13 cellular contexts compared by ENCODE assay signal in genomic region chr10:15122477-15123030, GRCh38. TPM values are rescaled to one million over a fixed set of nuclear protein-coding genes. Genes with fewer than 3 reads are reported as not detected.
DNase-seq lines count a peak whose midpoint lies in the region; ATAC-seq and TF ChIP-seq lines count a peak whose summit lies in the region.
"Had no signal": no experiment of that assay in that cellular context is flagged by ENCODE, and none has a peak within 500 bp of the region (broad histone marks: within the 10 kb centered on the region; RNA-seq: fewer than 3 reads in every experiment).

No MANE protein-coding gene starts in this region.

- H3K4me3 ChIP-seq in ACC112 (ENCODE audit: low read depth, low read length): no peak overlapping the region
- H3K4me3 ChIP-seq in IMR-90 (ENCODE audit: insufficient read depth, low read depth, low read length): no peak overlapping the region
- H3K4me3 ChIP-seq: BLaER1, cardiac muscle cell, psoas muscle had no signal

- dilution Hi-C loops in IMR-90 (cut with HindIII; ENCODE audit: low sequenced_read_pairs, unreplicated experiment): no loop called here

- H2BK5ac ChIP-seq in IMR-90 (ENCODE audit: low read depth, low read length, poor library complexity, severe bottlenecking): no peak overlapping the region

- TF ChIP-seq CTCF in IMR-90 (conservative IDR thresholded peaks at IDR 0.05; ENCODE audit: low read depth, low read length): no peak

- peaks cover 2 to 12% of the 10 kb centered on the region in 2 experiments; a peak in 3 of 4 replicates for H3K79me1 ChIP-seq in IMR-90 (ENCODE audit: low read depth in 1 of 2, low read length in 2 of 2)

- no peak overlapping the region for H2BK15ac ChIP-seq in IMR-90 (ENCODE audit: low read depth, low read length)

- no peak overlapping the region for H4K91ac ChIP-seq in IMR-90 (ENCODE audit: insufficient read depth, low read depth, low read length)

- POLR2A ChIA-PET in IMR-90 (lab: Charles Lee; ENCODE audit: unreplicated experiment): no interaction called here

- 90% methylated on average over 2 of the region's 9 CpGs; no CpG with 5 or more reads in 1 of the 2 experiments for WGBS in IMR-90 (ENCODE audit: extremely low coverage in 2 of 2, insufficient read length in 1 of 2), 2 experiments

- H4K5ac ChIP-seq in IMR-90 (ENCODE audit: low read depth, low read length): no peak overlapping the region

- H2BK120ac ChIP-seq in IMR-90 (ENCODE audit: low read depth, low read length): no peak overlapping the region

- BruUV-seq in IMR-90 (replicated peaks; lab: Mats Ljungman, UMichigan): no TSS peak

- H2AK5ac ChIP-seq in IMR-90 (ENCODE audit: low read depth, low read length): no peak overlapping the region

- no peak for TF ChIP-seq RAD21 in IMR-90 (IDR thresholded peaks at IDR 0.05; ENCODE audit: low read length)

- H3K4me2 ChIP-seq in IMR-90 (ENCODE audit: low read depth, low read length): no peak overlapping the region

- H3K27ac ChIP-seq in ACC112 (ENCODE audit: low read depth, low read length) (peak overlapping the region; percentile 61), IMR-90 (ENCODE audit: insufficient read depth, low read length) (no peak overlapping the region), substantia nigra (ENCODE audit: low read depth, low read length, poor library complexity, severe bottlenecking) (no peak overlapping the region)
- H3K27ac ChIP-seq: BLaER1, cardiac muscle cell, psoas muscle, WERI-Rb-1 had no signal

- no peak overlapping the region for H3K23ac ChIP-seq in IMR-90 (ENCODE audit: low read depth, low read length)

- in situ Hi-C loops in IMR-90 (cut with MboI; ENCODE audit: low sequenced_read_pairs): no loop called here

- ATAC-seq in GM18873 (IDR thresholded peaks at IDR 0.05; ENCODE audit: low FRiP score, unreplicated experiment) (peak; percentile 92), HG02678 (IDR thresholded peaks at IDR 0.05; ENCODE audit: unreplicated experiment) (peak; percentile 94), IMR-90 (ENCODE audit: low read depth) (no peak)
- ATAC-seq: psoas muscle had no signal

- H3K4me1 ChIP-seq in ACC112 (ENCODE audit: control insufficient read depth, insufficient read depth, low read length, unreplicated experiment) (peaks cover 35% of the 10 kb centered on the region), IMR-90 (ENCODE audit: control insufficient read depth, insufficient read depth, low read length) (peaks cover 7% of the 10 kb centered on the region)
- H3K4me1 ChIP-seq: psoas muscle had no signal

- no peaks in the 10 kb centered on the region for H3K27me3 ChIP-seq in ACC112 (ENCODE audit: insufficient read depth, low read length)
- no peaks in the 10 kb centered on the region for H3K27me3 ChIP-seq in IMR-90 (ENCODE audit: control insufficient read depth, insufficient read depth, low read length)
- H3K27me3 ChIP-seq: BLaER1, cardiac muscle cell had no signal

- H2AFZ ChIP-seq in ACC112 (ENCODE audit: low read length, unreplicated experiment): no peak overlapping the region
- H2AFZ ChIP-seq in IMR-90 (replicated peaks; ENCODE audit: low read length, poor library complexity): no peak overlapping the region

- intact Hi-C loops in IMR-90 (cut with micrococcal nuclease): no loop called here

- H3K9me3 ChIP-seq in IMR-90 (ENCODE audit: control insufficient read depth, insufficient read depth, low read length): no peaks in the 10 kb centered on the region
- H3K9me3 ChIP-seq: psoas muscle had no signal

- no peak overlapping the region for H3K18ac ChIP-seq in IMR-90 (ENCODE audit: low read depth, low read length)

- no peaks in the 10 kb centered on the region for H3K79me2 ChIP-seq in ACC112 (ENCODE audit: control insufficient read depth, insufficient read depth, low read length, unreplicated experiment)

- no peaks in the 10 kb centered on the region for H4K20me1 ChIP-seq in IMR-90 (ENCODE audit: insufficient read depth, low read length)
- H4K20me1 ChIP-seq: BLaER1 had no signal

- peaks cover 4% of the 10 kb centered on the region; the same call in 1 of the 2 replicates for H3K9me1 ChIP-seq in IMR-90 (ENCODE audit: insufficient read depth, low read length)

- no peak overlapping the region for H4K8ac ChIP-seq in IMR-90 (ENCODE audit: low read depth in 2 of 2, low read length in 2 of 2)

- H3K14ac ChIP-seq in IMR-90 (replicated peaks; ENCODE audit: low read depth, low read length): no peak overlapping the region

- H3K9ac ChIP-seq in IMR-90 (ENCODE audit: low read depth, low read length): no peak overlapping the region
- H3K9ac ChIP-seq: BLaER1 had no signal

- no peak for TF ChIP-seq POLR2A in IMR-90 (IDR thresholded peaks at IDR 0.05; ENCODE audit: low read depth, low read length)

- DNase-seq in IMR-90: no peak
- DNase-seq in germinal center (ENCODE audit: low spot score): no peak
- no peak for DNase-seq in NCI-H1048 (lab: John Stamatoyannopoulos, UW)
- DNase-seq in HPDE6-E6E7 (ENCODE audit: extremely low spot score): no peak
- no peak for DNase-seq in substantia nigra (lab: John Stamatoyannopoulos, UW)
- DNase-seq: NCI-H2171 treated with DMSO at 0.1 percent for 48 hours, psoas muscle, WERI-Rb-1 had no signal

- CTCF ChIA-PET in IMR-90 (lab: Yijun Ruan, JAX): no interaction called here

- H2AK9ac ChIP-seq in IMR-90 (replicated peaks; ENCODE audit: low read depth, low read length, poor library complexity): no peak overlapping the region

- no peak overlapping the region; the same call in 1 of the 2 replicates for H2BK20ac ChIP-seq in IMR-90 (ENCODE audit: low read depth, low read length)

- 0 out of 2 replicates have a peak overlapping the region, but pooled peaks have one; percentile 18 for H3K4ac ChIP-seq in IMR-90 (ENCODE audit: low read depth, low read length)

- H3K36me3 ChIP-seq in ACC112 (ENCODE audit: insufficient read depth, low read length) (peaks cover 28% of the 10 kb centered on the region), IMR-90 (ENCODE audit: control insufficient read depth, insufficient read depth, low read length) (peaks cover 16% of the 10 kb centered on the region)
- H3K36me3 ChIP-seq: WERI-Rb-1 had no signal

- no peak overlapping the region for H3K56ac ChIP-seq in IMR-90 (ENCODE audit: extremely low read depth, insufficient read depth, low read length)

TF ChIP-seq in IMR-90, 13 proteins besides CTCF, POLR2A, EP300 and RAD21:
- TF ChIP-seq CEBPB (IDR thresholded peaks at IDR 0.05; ENCODE audit: low read depth, low read length): no peak
- TF ChIP-seq BHLHE40 (IDR thresholded peaks at IDR 0.05; ENCODE audit: low read depth, low read length): no peak
- TF ChIP-seq, protein P1, sequence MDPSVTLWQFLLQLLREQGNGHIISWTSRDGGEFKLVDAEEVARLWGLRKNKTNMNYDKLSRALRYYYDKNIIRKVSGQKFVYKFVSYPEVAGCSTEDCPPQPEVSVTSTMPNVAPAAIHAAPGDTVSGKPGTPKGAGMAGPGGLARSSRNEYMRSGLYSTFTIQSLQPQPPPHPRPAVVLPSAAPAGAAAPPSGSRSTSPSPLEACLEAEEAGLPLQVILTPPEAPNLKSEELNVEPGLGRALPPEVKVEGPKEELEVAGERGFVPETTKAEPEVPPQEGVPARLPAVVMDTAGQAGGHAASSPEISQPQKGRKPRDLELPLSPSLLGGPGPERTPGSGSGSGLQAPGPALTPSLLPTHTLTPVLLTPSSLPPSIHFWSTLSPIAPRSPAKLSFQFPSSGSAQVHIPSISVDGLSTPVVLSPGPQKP (IDR thresholded peaks at IDR 0.05; ENCODE audit: borderline replicate concordance, low read depth, low read length): no peak
- no peak for TF ChIP-seq MAZ (IDR thresholded peaks at IDR 0.05; ENCODE audit: borderline replicate concordance, low read depth, low read length)
- TF ChIP-seq, protein P2, sequence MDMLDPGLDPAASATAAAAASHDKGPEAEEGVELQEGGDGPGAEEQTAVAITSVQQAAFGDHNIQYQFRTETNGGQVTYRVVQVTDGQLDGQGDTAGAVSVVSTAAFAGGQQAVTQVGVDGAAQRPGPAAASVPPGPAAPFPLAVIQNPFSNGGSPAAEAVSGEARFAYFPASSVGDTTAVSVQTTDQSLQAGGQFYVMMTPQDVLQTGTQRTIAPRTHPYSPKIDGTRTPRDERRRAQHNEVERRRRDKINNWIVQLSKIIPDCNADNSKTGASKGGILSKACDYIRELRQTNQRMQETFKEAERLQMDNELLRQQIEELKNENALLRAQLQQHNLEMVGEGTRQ (IDR thresholded peaks at IDR 0.05; ENCODE audit: low read depth, low read length): no peak
- TF ChIP-seq NFE2L2 (IDR thresholded peaks at IDR 0.05; ENCODE audit: low read depth, low read length): no peak
- no peak for TF ChIP-seq RFX5 (IDR thresholded peaks at IDR 0.05; ENCODE audit: low read depth, low read length)
- TF ChIP-seq MAFK (IDR thresholded peaks at IDR 0.05; ENCODE audit: low read depth, low read length): no peak
- no peak for TF ChIP-seq CHD1 (IDR thresholded peaks at IDR 0.05; ENCODE audit: low read depth, low read length)
- no peak for TF ChIP-seq RCOR1 (IDR thresholded peaks at IDR 0.05; ENCODE audit: insufficient replicate concordance, low read length)
- TF ChIP-seq FOS (IDR thresholded peaks at IDR 0.05; ENCODE audit: low read depth, low read length): no peak

RNA-seq across cellular contexts. Expression of gene RPP38, which starts 25.4 kb away (rescaled TPM):
- total RNA-seq in IMR-90 (2012; rRNA removed): 12.4 and 13.1 TPM in 2 replicates
- 18.0 and 19.0 TPM in 2 replicates for polyA plus RNA-seq in IMR-90 (2012; rRNA removed)
- 6.4 and 12.3 TPM in 2 replicates for polyA plus RNA-seq in IMR-90 (2012; cell fraction: cytosol; rRNA removed)
- 3.0 and 6.7 TPM in 2 replicates for polyA plus RNA-seq in IMR-90 (2012; cell fraction: nucleus; rRNA removed; ENCODE audit: low replicate concordance)

RNA-seq across cellular contexts. Expression of gene ACBD7, which starts 34.0 kb away (rescaled TPM):
- total RNA-seq in IMR-90 (2012; rRNA removed): 0.54 and 1.1 TPM in 2 replicates
- 0.26 and 0.29 TPM in 2 replicates for polyA plus RNA-seq in IMR-90 (2012; rRNA removed)
- 0.04 and 0.05 TPM in 2 replicates for polyA plus RNA-seq in IMR-90 (2012; cell fraction: cytosol; rRNA removed)
- polyA plus RNA-seq in IMR-90 (2012; cell fraction: nucleus; rRNA removed; ENCODE audit: low replicate concordance): 0.15 TPM in 1 of 2 replicates, not detected in the other
- total RNA-seq: psoas muscle had no signal

RNA-seq across cellular contexts. Expression of gene NMT2, which starts 45.9 kb away (rescaled TPM):
- 41.0 and 51.9 TPM in 2 replicates for total RNA-seq in IMR-90 (2012; rRNA removed)
- 15.5 and 18.7 TPM in 2 replicates for polyA plus RNA-seq in IMR-90 (2012; rRNA removed)
- polyA plus RNA-seq in IMR-90 (2012; cell fraction: cytosol; rRNA removed): 5.5 and 9.5 TPM in 2 replicates
- polyA plus RNA-seq in IMR-90 (2012; cell fraction: nucleus; rRNA removed; ENCODE audit: low replicate concordance): 6.7 and 28.2 TPM in 2 replicates
